ENCODE assay signal across 10 cellular contexts in genomic region chr4:73603307-73603710, GRCh38. TPM values are rescaled to one million over a fixed set of nuclear protein-coding genes. Genes with fewer than 3 reads are reported as not detected.
DNase-seq lines count a peak whose midpoint lies in the region; ATAC-seq, FAIRE-seq and TF ChIP-seq lines count a peak whose summit lies in the region.
"Had no signal": no experiment of that assay in that cellular context is flagged by ENCODE, and none has a peak within 500 bp of the region (broad histone marks: within the 10 kb centered on the region; RNA-seq: fewer than 3 reads in every experiment).

No MANE protein-coding gene starts in this region.

- ATAC-seq in GM19397 (IDR thresholded peaks at IDR 0.05; ENCODE audit: unreplicated experiment) (peak; percentile 28), HG03442 (IDR thresholded peaks at IDR 0.05; ENCODE audit: unreplicated experiment) (peak; percentile 59)
- ATAC-seq: Right ventricle myocardium inferior had no signal

- no peak for TF ChIP-seq EP300 in stomach (IDR thresholded peaks at IDR 0.05)

- intact Hi-C loops in stomach (cut with DNase I; ENCODE audit: low total_unique reads), result no loop called here

- H3K27ac ChIP-seq in stomach, result peak overlapping the region; percentile 78 to 98 (median 82)

- no peak for TF ChIP-seq CTCF in stomach (IDR thresholded peaks at IDR 0.05)

- no peaks in the 10 kb centered on the region for H3K27me3 ChIP-seq in stomach

- DNase-seq in stomach (peak; percentile 42), NCI-H446 treated with DMSO at 0.1 percent for 48 hours (lab: John Stamatoyannopoulos, UW) (no peak), activated gamma-delta T cell (lab: John Stamatoyannopoulos, UW) (no peak), DMS153 (lab: John Stamatoyannopoulos, UW) (no peak)
- DNase-seq: H9 had no signal

- peaks cover 31 to 87% (median 65%) of the 10 kb centered on the region in 4 donors for H3K4me1 ChIP-seq in stomach

- peak; percentile 85 for FAIRE-seq in colon (lab: Jason Lieb, UNC)

- H3K36me3 ChIP-seq in stomach, result no peaks in the 10 kb centered on the region

- WGBS in stomach, 5 donors, result 21 to 37% (median 24%) methylated on average over 3 of the region's 3 CpGs

- no peaks in the 10 kb centered on the region for H3K9me3 ChIP-seq in stomach

- no peak overlapping the region for H3K4me3 ChIP-seq in stomach

- TF ChIP-seq POLR2A in stomach (IDR thresholded peaks at IDR 0.05), result no peak

RNA-seq across cellular contexts. Expression of gene RASSF6, which starts 16.9 kb away (rescaled TPM):
- 10 to 100 TPM in 3 of 5 donors, 1 to 10 TPM in 2; 5.5 to 51.8 (median 13.4) TPM for total RNA-seq in stomach
- polyA plus RNA-seq in stomach, result 10 to 100 TPM in 2 of 3 donors, 1 to 10 TPM in 1; 5.0 to 35.9 (median 13.7) TPM
- total RNA-seq: lung microvascular endothelial cell, Right ventricle myocardium inferior had no signal
